In the genomic region with DNA sequence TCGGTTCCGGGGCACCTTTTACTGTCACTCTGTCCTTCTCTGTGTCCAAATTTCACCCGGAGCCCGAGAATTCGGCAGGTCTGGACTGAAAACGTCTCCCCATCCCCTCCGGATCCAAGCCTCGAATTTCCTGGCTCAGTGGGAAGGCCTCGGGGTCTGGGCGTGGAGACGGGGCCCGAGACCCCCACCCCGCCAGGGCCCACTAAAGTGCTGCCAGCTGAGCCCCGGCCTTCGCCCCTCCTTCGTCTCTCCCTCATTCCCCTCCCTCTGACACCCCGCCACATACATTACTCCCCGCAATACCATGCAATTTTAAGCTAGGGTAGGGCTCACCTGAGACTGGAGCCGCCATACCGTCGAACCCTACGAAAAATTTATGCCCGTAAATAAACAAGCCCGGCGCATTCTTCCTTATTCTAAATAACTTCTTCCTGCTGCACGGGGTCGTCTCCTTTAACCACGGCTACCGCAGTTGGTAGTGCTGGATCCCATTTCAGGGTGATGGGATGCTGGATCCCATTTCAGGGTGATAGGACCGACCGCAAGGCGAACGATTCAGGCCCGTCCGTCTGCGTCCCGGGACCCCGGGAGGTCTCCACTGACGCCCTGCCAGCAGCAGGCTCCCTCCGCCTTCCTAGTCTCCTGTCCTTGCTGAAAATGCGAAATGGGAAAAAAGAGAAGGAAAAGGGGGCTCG, we compare ENCODE assay signal across 8 cellular contexts. TPM values are rescaled to one million over a fixed set of nuclear protein-coding genes. Genes with fewer than 3 reads are reported as not detected.
A peak's percentile ranks its signal among the peaks of the same experiment; 100 is the strongest.
DNase-seq lines count a peak whose midpoint lies in the region; ATAC-seq, FAIRE-seq and TF ChIP-seq lines count a peak whose summit lies in the region.

No MANE protein-coding gene starts in this region.

- DNase-seq in A172 (ENCODE audit: low spot score) (peak; percentile 38), H9 (peak; percentile 60), GM12878 (ENCODE audit: low read depth, low spot score) (no peak), right lobe of liver (no peak), C1 segment of cervical spinal cord (lab: John Stamatoyannopoulos, UW) (no peak), NCI-H2227 (lab: John Stamatoyannopoulos, UW; ENCODE audit: unreplicated experiment) (no peak), NCI-H446 (lab: John Stamatoyannopoulos, UW) (no peak), 8988T (no peak)

- no peak for FAIRE-seq in GM12878 (lab: Jason Lieb, UNC)

- H3K27me3 Mint-ChIP-seq in H9 (ENCODE audit: low read depth) = peaks cover 68% of the 10 kb centered on the region

- CTCF ChIA-PET in GM12878 (lab: Yijun Ruan, JAX) = interaction anchor here (0.8 to 2.8 kb wide), 4 partner anchors 9 to 344 kb away, joined by 3 to 15 read pairs (median 4); no protein-coding TSS in a partner anchor

- H3K79me2 ChIP-seq in H9 (ENCODE audit: insufficient read depth, low read length) = no peaks in the 10 kb centered on the region
- H3K79me2 ChIP-seq in GM12878 (ENCODE audit: control insufficient read depth, insufficient read depth, low read length) = no peaks in the 10 kb centered on the region

- H3T11ph ChIP-seq in H9 (ENCODE audit: low read length) = no peak overlapping the region

- H3K4ac ChIP-seq in H9 (ENCODE audit: low read depth, low read length) = no peak overlapping the region

- peaks cover 25% of the 10 kb centered on the region for H3K23me2 ChIP-seq in H9 (ENCODE audit: insufficient read length, low read depth, low read length, poor library complexity, severe bottlenecking)

- TF ChIP-seq CTCF in H9 (conservative IDR thresholded peaks at IDR 0.05) (no peak), GM12878 (IDR thresholded peaks at IDR 0.05 in 2 of 3, conservative IDR thresholded peaks at IDR 0.05 in 1 of 3; ENCODE audit: control insufficient read depth in 2 of 3, extremely low read depth in 1 of 3, insufficient read depth in 1 of 3, low read depth in 3 of 3, low read length in 3 of 3) (no peak), right lobe of liver (IDR thresholded peaks at IDR 0.05) (no peak)

- H3K79me1 ChIP-seq in H9 (ENCODE audit: insufficient read depth, low read depth, low read length, poor library complexity, severe bottlenecking) = no peaks in the 10 kb centered on the region

- WGBS in H9 (ENCODE audit: extremely low coverage, insufficient read length, low lambda C conversion rate) = no CpG with 5 or more reads among the region's 42 CpGs
- WGBS in GM12878 (ENCODE audit: insufficient coverage, insufficient replicate concordance, low lambda C conversion rate, missing lambda C conversion rate) = 7% methylated on average over 42 of the region's 42 CpGs
- 4% methylated on average over 21 of the region's 42 CpGs for WGBS in right lobe of liver (ENCODE audit: insufficient coverage, low coverage, low lambda C conversion rate, missing lambda C conversion rate)

- peak overlapping the region; percentile 65 for H3K4me3 ChIP-seq in GM12878
- H3K4me3 ChIP-seq in right lobe of liver = peak overlapping the region in 2 of 3 donors; percentile 14 to 20

- H3K36me3 Mint-ChIP-seq in H9 (ENCODE audit: insufficient read depth in 1 of 3, low read depth in 3 of 3) = peaks cover 0 to 2% (median 0%) of the 10 kb centered on the region in 3 experiments; a peak in 2 of 7 replicates

- no peaks in the 10 kb centered on the region for H3K36me3 ChIP-seq in GM12878 (ENCODE audit: control insufficient read depth in 2 of 2, insufficient read depth in 2 of 2, low read length in 1 of 2)
- H3K36me3 ChIP-seq in right lobe of liver = no peaks in the 10 kb centered on the region

- H2BK120ac ChIP-seq in H9 (ENCODE audit: low read depth, low read length, poor library complexity, severe bottlenecking) = no peak overlapping the region

- ATAC-seq in GM12878 = peak; percentile 34
- no peak for ATAC-seq in right lobe of liver

- BruUV-seq in GM12878 (replicated peaks; lab: Mats Ljungman, UMichigan) = no TSS peak

- H3K18ac ChIP-seq in H9 (ENCODE audit: insufficient read length, low read depth, low read length) = no peak overlapping the region

- no peak overlapping the region for H3K14ac ChIP-seq in H9 (ENCODE audit: insufficient read depth, low read length)

- H3K27ac Mint-ChIP-seq in H9 = peak overlapping the region in 2 of 3 experiments; percentile 38 to 41; a peak in 2 of 7 replicates

- H3K9me3 ChIP-seq in H9 (ENCODE audit: control insufficient read depth, low read depth, low read length) (no peaks in the 10 kb centered on the region), GM12878 (replicated peaks; ENCODE audit: control insufficient read depth, insufficient read depth, low read length) (no peaks in the 10 kb centered on the region), right lobe of liver (no peaks in the 10 kb centered on the region)

- H2BK15ac ChIP-seq in H9 (ENCODE audit: low read depth, low read length) = no peak overlapping the region

- peaks cover 6 to 7% of the 10 kb centered on the region in 2 experiments; a peak in 4 of 5 replicates for H3K9me3 Mint-ChIP-seq in H9

- H3K27me3 ChIP-seq in H9 (ENCODE audit: insufficient read depth, low read length) (no peaks in the 10 kb centered on the region; the same call in 1 of the 2 replicates), GM12878 (replicated peaks in 1 of 2; ENCODE audit: control insufficient read depth in 2 of 2, insufficient read depth in 2 of 2, low read length in 1 of 2) (no peaks in the 10 kb centered on the region; a peak in 2 of 4 replicates), right lobe of liver (peaks cover 0 to 28% of the 10 kb centered on the region in 2 donors)

- H3K4me1 Mint-ChIP-seq in H9 = peaks cover 21 to 25% of the 10 kb centered on the region in 2 experiments

- no peak overlapping the region for H4K5ac ChIP-seq in H9 (ENCODE audit: insufficient read length, low read depth, low read length)

- H3K9ac ChIP-seq in H9 (ENCODE audit: extremely low read depth, insufficient read length, low read length) (no peak overlapping the region), GM12878 (ENCODE audit: control insufficient read depth, insufficient read depth, low read length) (peak overlapping the region; percentile 39)

- H4K91ac ChIP-seq in H9 (ENCODE audit: insufficient read length, low read depth, low read length) = no peak overlapping the region

- H2AFZ ChIP-seq in H9 (ENCODE audit: low read length) (no peak overlapping the region), GM12878 (ENCODE audit: control insufficient read depth, low read depth, low read length) (peak overlapping the region; percentile 71)

- peak overlapping the region; percentile 87 to 97 for H3K4me3 Mint-ChIP-seq in H9

- no peak overlapping the region for H3K56ac ChIP-seq in H9 (ENCODE audit: insufficient read length, low read depth, low read length)

- H2BK12ac ChIP-seq in H9 (ENCODE audit: insufficient read length, low read depth, low read length) = no peak overlapping the region

- H4K8ac ChIP-seq in H9 (replicated peaks; ENCODE audit: insufficient read length, low read depth, low read length) = no peak overlapping the region

- intact Hi-C loops in GM12878 (cut with micrococcal nuclease; ENCODE audit: unreplicated experiment) (no loop called here), right lobe of liver (cut with DNase I) (no loop called here)

- POLR2A ChIA-PET in GM12878 (lab: Charles Lee) = no interaction called here

- H3K23ac ChIP-seq in H9 (ENCODE audit: insufficient read length, low read depth, low read length) = no peak overlapping the region

- RAD21 ChIA-PET in GM12878 (lab: Charles Lee; ENCODE audit: unreplicated experiment) = no interaction called here

- H2AK5ac ChIP-seq in H9 (ENCODE audit: insufficient read length, low read length) = no peak overlapping the region

- H3K4me1 ChIP-seq in H9 (ENCODE audit: insufficient read depth, low read length) (no peaks in the 10 kb centered on the region), GM12878 (ENCODE audit: control insufficient read depth, insufficient read depth, low read length) (peaks cover 15% of the 10 kb centered on the region), right lobe of liver (peaks cover 0 to 7% (median under 1%) of the 10 kb centered on the region in 4 donors)

- in situ Hi-C loops in GM12878 (cut with MboI) = no loop called here

- no peak overlapping the region for H2BK20ac ChIP-seq in H9 (ENCODE audit: low read depth, low read length, poor library complexity, severe bottlenecking)

- no peak overlapping the region for H3K27ac ChIP-seq in H9 (ENCODE audit: insufficient read length, low read depth, low read length)
- H3K27ac ChIP-seq in GM12878 (ENCODE audit: control insufficient read depth, insufficient read depth) = no peak overlapping the region
- H3K27ac ChIP-seq in right lobe of liver = no peak overlapping the region

- H2BK5ac ChIP-seq in H9 (ENCODE audit: insufficient read length, low read length) = no peak overlapping the region

- no peak for TF ChIP-seq EP300 in GM12878 (IDR thresholded peaks at IDR 0.05; ENCODE audit: borderline replicate concordance in 1 of 2, control insufficient read depth in 1 of 2, low read depth in 2 of 2, low read length in 2 of 2)

- SMC1A ChIA-PET in GM12878 (lab: Charles Lee; ENCODE audit: uncharacterized antibody, unreplicated experiment) = no interaction called here

- H4K20me1 ChIP-seq in H9 (ENCODE audit: control insufficient read depth, insufficient read depth, insufficient read length) = no peaks in the 10 kb centered on the region
- no peaks in the 10 kb centered on the region for H4K20me1 ChIP-seq in GM12878 (ENCODE audit: control insufficient read depth, insufficient read depth)

- no peak for TF ChIP-seq RAD21 in GM12878 (IDR thresholded peaks at IDR 0.05; ENCODE audit: insufficient read depth, low read depth, low read length)

- H3K4me2 ChIP-seq in H9 (ENCODE audit: insufficient read depth, insufficient read length, low read length) (peak overlapping the region; percentile 61), GM12878 (ENCODE audit: control insufficient read depth, insufficient read depth) (peak overlapping the region; percentile 95)

- TF ChIP-seq POLR2A in GM12878 (IDR thresholded peaks at IDR 0.05; ENCODE audit: low read depth, low read length) (no peak), right lobe of liver (IDR thresholded peaks at IDR 0.05) (no peak)

RNA-seq across cellular contexts. Expression of a gene that starts 4.4 kb away (rescaled TPM):
- not detected in 2 replicates for total RNA-seq in A172 (2014; rRNA removed; shearing (Covaris generic))
- total RNA-seq in H9 (2021) = not detected in 2 replicates
- not detected in 2 replicates for total RNA-seq in GM12878 (2013; cell fraction: nucleolus; rRNA removed)
- total RNA-seq in GM12878 (2014; rRNA removed) = not detected in 2 replicates
- not detected in 2 replicates for total RNA-seq in GM12878 (2014; rRNA removed; fragmentation: Illumina TruSeq; extraction: Trizol)
- not detected in 2 replicates for total RNA-seq in GM12878 (2021)
- not detected for polyA plus RNA-seq in GM12878 (2011; ENCODE audit: low read depth)
- polyA plus RNA-seq in GM12878 (2011; rRNA removed) = 0.12 TPM in 1 of 2 replicates, not detected in the other
- polyA plus RNA-seq in GM12878 (2011; cell fraction: cytosol; rRNA removed) = 0.30 and 0.36 TPM in 2 replicates
- 0.12 TPM in 1 of 2 replicates, not detected in the other for polyA plus RNA-seq in GM12878 (2011; cell fraction: nucleus; rRNA removed)
- polyA plus RNA-seq in GM12878 (2012) = not detected in 2 replicates
- 0.10 TPM in 1 of 2 replicates, not detected in the other for polyA plus RNA-seq in GM12878 (2014; fragmentation: Illumina TruSeq; extraction: Trizol)
- not detected for polyA plus RNA-seq in GM12878 (2014; fragmentation: Nextera tagmentation; extraction: Ambion mirVana)
- 0.14 TPM in 1 of 2 replicates, not detected in the other for polyA plus RNA-seq in GM12878 (2014; rRNA removed)
- not detected for polyA plus RNA-seq in GM12878 (2016; fragmentation: Nextera tagmentation; extraction: Ambion mirVana)
- 1.1 TPM in 1 of 2 replicates, not detected in the other for polyA minus RNA-seq in GM12878 (2011; rRNA and poly(A)+ RNA removed)
- polyA minus RNA-seq in GM12878 (2011; cell fraction: cytosol; rRNA and poly(A)+ RNA removed) = not detected in 2 replicates
- not detected in 2 replicates for polyA minus RNA-seq in GM12878 (2011; cell fraction: nucleus; rRNA and poly(A)+ RNA removed)
- total RNA-seq in right lobe of liver = not detected

RNA-seq across cellular contexts. Expression of a gene that starts 48.8 kb away (rescaled TPM):
- 2.1 and 4.6 TPM in 2 replicates for total RNA-seq in A172 (2014; rRNA removed; shearing (Covaris generic))
- 6.2 and 6.4 TPM in 2 replicates for total RNA-seq in H9 (2021)
- 2.7 and 6.1 TPM in 2 replicates for total RNA-seq in GM12878 (2013; cell fraction: nucleolus; rRNA removed)
- 1.1 TPM in 2 replicates for total RNA-seq in GM12878 (2014; rRNA removed)
- total RNA-seq in GM12878 (2014; rRNA removed; fragmentation: Illumina TruSeq; extraction: Trizol) = 0.83 and 1.2 TPM in 2 replicates
- 7.2 and 9.4 TPM in 2 replicates for total RNA-seq in GM12878 (2021)
- polyA plus RNA-seq in GM12878 (2011; ENCODE audit: low read depth) = 2.1 TPM
- 0.13 and 0.53 TPM in 2 replicates for polyA plus RNA-seq in GM12878 (2011; rRNA removed)
- polyA plus RNA-seq in GM12878 (2011; cell fraction: cytosol; rRNA removed) = 0.73 and 1.0 TPM in 2 replicates
- 2.0 and 3.8 TPM in 2 replicates for polyA plus RNA-seq in GM12878 (2011; cell fraction: nucleus; rRNA removed)
- polyA plus RNA-seq in GM12878 (2012) = 4.8 and 5.3 TPM in 2 replicates
- 0.22 and 0.91 TPM in 2 replicates for polyA plus RNA-seq in GM12878 (2014; fragmentation: Illumina TruSeq; extraction: Trizol)
- under 1 TPM; 0.55 to 0.58 TPM for polyA plus RNA-seq in GM12878 (2014; fragmentation: Nextera tagmentation; extraction: Ambion mirVana)
- 3.1 and 3.2 TPM in 2 replicates for polyA plus RNA-seq in GM12878 (2014; rRNA removed)
- polyA plus RNA-seq in GM12878 (2016; fragmentation: Nextera tagmentation; extraction: Ambion mirVana) = 1 to 10 TPM; 3.4 to 4.8 TPM
- 0.88 and 1.6 TPM in 2 replicates for polyA minus RNA-seq in GM12878 (2011; rRNA and poly(A)+ RNA removed)
- polyA minus RNA-seq in GM12878 (2011; cell fraction: cytosol; rRNA and poly(A)+ RNA removed) = 1.2 and 1.9 TPM in 2 replicates
- polyA minus RNA-seq in GM12878 (2011; cell fraction: nucleus; rRNA and poly(A)+ RNA removed) = 1.1 and 2.1 TPM in 2 replicates
- total RNA-seq in right lobe of liver = 1 to 10 TPM; 1.3 to 4.4 (median 1.7) TPM

RNA-seq across cellular contexts. Expression of a gene that starts 51.4 kb away (rescaled TPM):
- 14.6 and 17.2 TPM in 2 replicates for total RNA-seq in A172 (2014; rRNA removed; shearing (Covaris generic))
- total RNA-seq in H9 (2021) (14.8 and 14.9 TPM in 2 replicates), GM12878 (2014; rRNA removed) (12.8 and 14.1 TPM in 2 replicates), GM12878 (2014; rRNA removed; fragmentation: Illumina TruSeq; extraction: Trizol) (11.5 and 12.1 TPM in 2 replicates), GM12878 (2021) (8.7 and 10.4 TPM in 2 replicates), right lobe of liver (1 to 10 TPM; 1.9 to 4.8 (median 3.5) TPM)
- total RNA-seq in GM12878 (2013; cell fraction: nucleolus; rRNA removed) = 30.1 and 31.9 TPM in 2 replicates
- polyA plus RNA-seq in GM12878 (2011; ENCODE audit: low read depth) = 3.1 TPM
- polyA plus RNA-seq in GM12878 (2011; rRNA removed) (6.3 and 7.8 TPM in 2 replicates), GM12878 (2014; fragmentation: Illumina TruSeq; extraction: Trizol) (8.9 and 11.2 TPM in 2 replicates), GM12878 (2014; fragmentation: Nextera tagmentation; extraction: Ambion mirVana) (1 to 10 TPM; 4.0 to 4.1 TPM), GM12878 (2014; rRNA removed) (5.2 and 8.3 TPM in 2 replicates), GM12878 (2016; fragmentation: Nextera tagmentation; extraction: Ambion mirVana) (10 to 100 TPM; 12.4 to 13.9 TPM)
- polyA plus RNA-seq in GM12878 (2011; cell fraction: cytosol; rRNA removed) = 4.1 and 4.6 TPM in 2 replicates
- polyA plus RNA-seq in GM12878 (2011; cell fraction: nucleus; rRNA removed) = 8.2 and 10.6 TPM in 2 replicates
- 4.6 and 5.5 TPM in 2 replicates for polyA plus RNA-seq in GM12878 (2012)
- 9.2 and 11.3 TPM in 2 replicates for polyA minus RNA-seq in GM12878 (2011; rRNA and poly(A)+ RNA removed)
- polyA minus RNA-seq in GM12878 (2011; cell fraction: cytosol; rRNA and poly(A)+ RNA removed) = 4.0 and 7.1 TPM in 2 replicates
- polyA minus RNA-seq in GM12878 (2011; cell fraction: nucleus; rRNA and poly(A)+ RNA removed) = 9.7 and 17.2 TPM in 2 replicates

Comparison
In these comparisons a context has a peak if more than half of its experiments do, and no peak if none do; other contexts are left out.
1. DNase-seq: peak in A172 (single experiment) and H9 (single experiment); none in GM12878 (single experiment), right lobe of liver (0 of 3), C1 segment of cervical spinal cord (0 of 14), NCI-H2227 (single experiment), NCI-H446 (0 of 2) and 8988T (single experiment).